Comparison of ENCODE assay signal across 12 cellular contexts in the genomic region with DNA sequence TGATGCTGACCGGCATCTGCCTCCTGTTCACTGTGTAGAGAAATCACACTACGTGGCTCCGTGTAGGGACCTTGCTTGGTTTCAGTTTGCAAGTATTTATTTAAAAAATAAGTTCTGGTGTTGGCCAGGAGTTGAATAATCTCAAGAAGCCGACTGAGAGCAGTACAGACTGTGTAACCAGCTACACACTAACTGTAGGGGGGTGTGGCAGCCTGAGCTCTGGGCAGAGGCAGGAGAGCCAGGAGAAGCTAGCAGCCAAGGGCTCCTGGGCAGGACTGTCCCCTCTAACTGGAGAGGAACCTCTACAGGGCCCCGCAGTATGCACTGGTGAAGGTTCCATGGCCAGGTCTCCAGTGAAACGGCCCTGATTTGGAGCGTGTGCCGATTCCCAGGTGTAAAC.
"Had no signal": no experiment of that assay in that cellular context is flagged by ENCODE, and none has a peak within 500 bp of the region (broad histone marks: within the 10 kb centered on the region; RNA-seq: fewer than 3 reads in every experiment).

No MANE protein-coding gene starts in this region.

- DNase-seq: activated CD8-positive, alpha-beta memory T cell treated with anti-CD3 and anti-CD28 coated beads, Interleukin-2, amount 50 U/mL, for 4 hours; activated CD8-positive, alpha-beta T cell treated with anti-CD3 and anti-CD28 coated beads for 36 hours; activated gamma-delta T cell treated with Interleukin-2 at 50 U/mL for 16 hours; activated naive CD8-positive, alpha-beta T cell treated with anti-CD3 and anti-CD28 coated beads, Interleukin-2, amount 10 ng/mL, durations not matched to agents 7 days and 5 days; activated T-cell treated with anti-CD3 and anti-CD28 coated beads, Interleukin-2, amount 50 U/mL, for 72 hours; aorta; endodermal cell; tibial artery had no signal

- H3K27me3 ChIP-seq: breast epithelium, tibial artery, vagina had no signal

- H3K36me3 ChIP-seq: breast epithelium, tibial artery, vagina had no signal

- H3K9me3 ChIP-seq: breast epithelium, tibial artery, vagina had no signal

- H3K4me3 ChIP-seq: breast epithelium, skin epidermis, tibial artery, vagina had no signal

- FAIRE-seq: islet of Langerhans had no signal

- ATAC-seq: activated CD8-positive, alpha-beta T cell treated with anti-CD3 and anti-CD28 coated beads for 36 hours; activated T-cell treated with anti-CD3 and anti-CD28 coated beads, Interleukin-2, amount 50 U/mL, for 72 hours had no signal

- H3K27ac ChIP-seq: skin epidermis, tibial artery, vagina had no signal

- H3K4me1 ChIP-seq: breast epithelium, vagina had no signal
